14 cellular contexts compared by ENCODE assay signal in genomic region chr3:184774996-184775715, GRCh38. TPM values are rescaled to one million over a fixed set of nuclear protein-coding genes. Genes with fewer than 3 reads are reported as not detected.
DNase-seq lines count a peak whose midpoint lies in the region; TF ChIP-seq lines count a peak whose summit lies in the region.
"Had no signal": no experiment of that assay in that cellular context is flagged by ENCODE, and none has a peak within 500 bp of the region (broad histone marks: within the 10 kb centered on the region; RNA-seq: fewer than 3 reads in every experiment).

No MANE protein-coding gene starts in this region.

- no peak for TF ChIP-seq POLR2A in sigmoid colon (IDR thresholded peaks at IDR 0.05)

- no peak overlapping the region for H3K27ac ChIP-seq in neural progenitor cell
- H3K27ac ChIP-seq in sigmoid colon: no peak overlapping the region
- H3K27ac ChIP-seq: C4-2B, GM23248 had no signal

- TF ChIP-seq EP300 in sigmoid colon (IDR thresholded peaks at IDR 0.05): no peak

- H3K4me3 Mint-ChIP-seq in chondrocyte (ENCODE audit: unreplicated experiment) (no peak overlapping the region), neural progenitor cell (peak overlapping the region; percentile 66)
- H3K4me3 Mint-ChIP-seq: CD4-positive, alpha-beta memory T cell had no signal

- peaks cover 7% of the 10 kb centered on the region for H3K4me1 ChIP-seq in neural progenitor cell
- H3K4me1 ChIP-seq in sigmoid colon: peaks cover 0 to 5% (median 0%) of the 10 kb centered on the region in 4 donors
- H3K4me1 ChIP-seq: BE2C had no signal

- TF ChIP-seq CTCF in chondrocyte (IDR thresholded peaks at IDR 0.05): no peak
- no peak for TF ChIP-seq CTCF in neural progenitor cell (IDR thresholded peaks at IDR 0.05)
- no peak for TF ChIP-seq CTCF in sigmoid colon (IDR thresholded peaks at IDR 0.05)

- no peaks in the 10 kb centered on the region for H4K20me1 ChIP-seq in neural progenitor cell (ENCODE audit: low read depth)

- no peaks in the 10 kb centered on the region for H3K9me3 Mint-ChIP-seq in chondrocyte (ENCODE audit: low read depth)
- no peaks in the 10 kb centered on the region for H3K9me3 Mint-ChIP-seq in neural progenitor cell
- H3K9me3 Mint-ChIP-seq: CD4-positive, alpha-beta memory T cell had no signal

- peak; percentile 53 for DNase-seq in chondrocyte (ENCODE audit: low spot score)
- DNase-seq in neural progenitor cell (ENCODE audit: low spot score): no peak
- DNase-seq in sigmoid colon: peak; percentile 40
- no peak for DNase-seq in NCI-H187 (lab: John Stamatoyannopoulos, UW)
- DNase-seq in activated gamma-delta T cell (lab: John Stamatoyannopoulos, UW): no peak
- no peak for DNase-seq in stimulated activated CD4-positive, alpha-beta T cell treated with anti-CD3 and anti-CD28 coated beads, Interleukin-4, amount 100 ng/mL, for 4 hours
- no peak for DNase-seq in ureter (ENCODE audit: low spot score)
- DNase-seq: BE2C; CD4-positive, alpha-beta memory T cell; DMS79; GM23248; H7 had no signal

- no peaks in the 10 kb centered on the region for H3K79me2 ChIP-seq in neural progenitor cell (ENCODE audit: low read depth)

- peaks cover 9% of the 10 kb centered on the region for H3F3A ChIP-seq in neural progenitor cell (ENCODE audit: low read depth)

- H3K27ac Mint-ChIP-seq in chondrocyte (ENCODE audit: unreplicated experiment) (no peak overlapping the region), neural progenitor cell (peak overlapping the region; percentile 32)

- H3K9ac ChIP-seq in neural progenitor cell: no peak overlapping the region
- H3K9ac ChIP-seq: GM23248 had no signal

- H2AFZ ChIP-seq in neural progenitor cell (replicated peaks): no peak overlapping the region
- H2AFZ ChIP-seq: GM23248 had no signal

- intact Hi-C loops in sigmoid colon (cut with DNase I): loop anchor here (5.0 to 10.0 kb wide), 2 partner anchors 48 to 410 kb away; partner anchors contain the start of genes CLCN2 and POLR2H

- H3K4me1 Mint-ChIP-seq in chondrocyte (ENCODE audit: low read depth): peaks cover 18% of the 10 kb centered on the region
- peaks cover 51% of the 10 kb centered on the region for H3K4me1 Mint-ChIP-seq in neural progenitor cell

- H3K36me3 Mint-ChIP-seq in chondrocyte (ENCODE audit: low read depth) (no peaks in the 10 kb centered on the region), neural progenitor cell (no peaks in the 10 kb centered on the region)
- H3K36me3 Mint-ChIP-seq: CD4-positive, alpha-beta memory T cell had no signal

- WGBS in sigmoid colon, 2 donors: 85 to 88% methylated on average over 7 of the region's 7 CpGs

- H3K4me3 ChIP-seq in neural progenitor cell: no peak overlapping the region
- H3K4me3 ChIP-seq in sigmoid colon: no peak overlapping the region
- H3K4me3 ChIP-seq: GM12878, GM23248 had no signal

- H3K36me3 ChIP-seq in neural progenitor cell (no peaks in the 10 kb centered on the region), sigmoid colon (no peaks in the 10 kb centered on the region)
- H3K36me3 ChIP-seq: BE2C had no signal

- H3K9me3 ChIP-seq in neural progenitor cell (ENCODE audit: low read depth) (no peaks in the 10 kb centered on the region), sigmoid colon (no peaks in the 10 kb centered on the region)
- H3K9me3 ChIP-seq: BE2C had no signal

- H3K4me2 ChIP-seq in neural progenitor cell: no peak overlapping the region

- H3K27me3 Mint-ChIP-seq in chondrocyte (ENCODE audit: low read depth): peaks cover 22% of the 10 kb centered on the region
- peaks cover 11% of the 10 kb centered on the region for H3K27me3 Mint-ChIP-seq in neural progenitor cell (ENCODE audit: insufficient read depth, low read depth)

- H3K27me3 ChIP-seq in neural progenitor cell (no peaks in the 10 kb centered on the region), sigmoid colon (peaks cover 0 to 14% (median 5%) of the 10 kb centered on the region in 3 donors)

RNA-seq across cellular contexts. Expression of gene VPS8, which starts 36.8 kb away (rescaled TPM):
- total RNA-seq in chondrocyte (53.6 to 55.5 TPM (median 53.7 TPM) in 3 replicates), neural progenitor cell (ENCODE audit: low replicate concordance) (49.1 and 93.1 TPM in 2 replicates), sigmoid colon (10 to 100 TPM; 34.6 to 64.5 (median 38.4) TPM), ureter (86.4 TPM)
- 10 to 100 TPM; 12.0 to 20.4 (median 15.1) TPM for polyA plus RNA-seq in sigmoid colon

Comparison
In these comparisons a context has a peak if more than half of its experiments do, and no peak if none do; other contexts are left out.
1. DNase-seq: peak in chondrocyte (single experiment) and sigmoid colon (single experiment); none in neural progenitor cell (single experiment), NCI-H187 (0 of 2), activated gamma-delta T cell (single experiment), stimulated activated CD4-positive, alpha-beta T cell treated with anti-CD3 and anti-CD28 coated beads, Interleukin-4, amount 100 ng/mL, for 4 hours (0 of 2) and ureter (single experiment).